In the genomic region with DNA sequence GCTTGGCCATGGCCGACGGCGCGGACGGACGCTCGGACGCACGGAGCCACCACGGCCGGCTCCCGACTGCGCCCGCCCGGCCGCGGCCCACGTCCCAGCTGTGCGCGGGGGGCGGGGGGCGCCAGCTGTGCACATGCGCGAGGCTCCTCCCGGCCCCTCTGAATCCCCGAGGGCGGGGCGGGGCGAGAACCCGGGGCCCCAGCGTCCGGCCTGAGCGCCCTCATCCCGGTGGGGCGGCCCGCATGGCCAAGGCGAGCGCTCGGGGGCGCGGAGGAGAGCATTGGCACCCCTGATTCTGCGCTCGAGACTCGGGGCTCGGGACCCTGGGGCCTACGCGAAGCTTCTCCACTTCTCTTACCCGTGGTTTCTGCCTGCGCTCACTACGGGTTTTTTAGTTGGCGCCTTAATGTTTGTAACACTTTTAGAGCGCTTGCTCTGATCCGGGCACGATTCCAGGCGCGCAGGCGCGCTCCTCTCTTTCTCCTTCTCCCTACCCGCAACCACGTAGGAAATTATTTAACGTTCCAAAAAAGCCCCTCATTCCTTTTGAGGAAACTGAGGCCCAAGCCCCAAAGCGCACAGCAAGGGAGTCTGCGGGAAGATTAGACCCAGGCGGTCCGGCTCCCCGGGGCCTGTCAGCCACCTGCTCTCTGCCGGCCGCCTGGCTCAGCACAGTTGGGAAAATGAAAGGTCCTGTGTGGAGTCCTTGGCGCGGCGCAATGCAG, we compare ENCODE assay signal across 8 cellular contexts. TPM values are rescaled to one million over a fixed set of nuclear protein-coding genes. Genes with fewer than 3 reads are reported as not detected.
DNase-seq lines count a peak whose midpoint lies in the region; ATAC-seq and TF ChIP-seq lines count a peak whose summit lies in the region.

Gene PXDN (minus strand): TSS at position 70 of the 725 bp plus-strand sequence. CDS start 60 bp downstream, at position 10.

- POLR2A ChIA-PET in HEK293 (lab: Yijun Ruan, JAX): no interaction called here

- CTCF ChIA-PET in HEK293 (lab: Yijun Ruan, JAX): no interaction called here

- H3K4me3 Mint-ChIP-seq in natural killer cell treated with Interleukin-12 subunit alpha and Interleukin-12 subunit beta and Interleukin-15 and Interleukin-18, amount 100 ng/mL, for 72 hours: peak within 1 kb of the TSS; percentile 50

- H3K4me1 Mint-ChIP-seq in natural killer cell treated with Interleukin-12 subunit alpha and Interleukin-12 subunit beta and Interleukin-15 and Interleukin-18, amount 100 ng/mL, for 72 hours (ENCODE audit: low read depth in 2 of 2): peaks cover 0 to 5% of the 10 kb centered on the region in 2 donors

- H3K36me3 ChIP-seq in HEK293 (ENCODE audit: control insufficient read depth in 2 of 2, insufficient read depth in 1 of 2, low read length in 2 of 2): peaks cover 0 to 3% of the 10 kb centered on the region in 2 experiments; a peak in 1 of 3 replicates

- no peak for ATAC-seq in natural killer cell treated with Interleukin-12 subunit alpha and Interleukin-12 subunit beta and Interleukin-15 and Interleukin-18, amount 100 ng/mL, for 72 hours
- ATAC-seq in HG03108 (IDR thresholded peaks at IDR 0.05; ENCODE audit: unreplicated experiment): no peak

- H3K27ac ChIP-seq in HEK293 (ENCODE audit: extremely low read depth, low read depth, low read length): peak within 1 kb of the TSS; percentile 56; the same call in 1 of the 2 replicates

- no peaks in the 10 kb centered on the region for H3K9me3 Mint-ChIP-seq in natural killer cell treated with Interleukin-12 subunit alpha and Interleukin-12 subunit beta and Interleukin-15 and Interleukin-18, amount 100 ng/mL, for 72 hours

- H3K9me3 ChIP-seq in HEK293 (ENCODE audit: control insufficient read depth, insufficient read depth, low read depth, low read length): no peaks in the 10 kb centered on the region

- TF ChIP-seq CTCF in HEK293 (tag by site-specific recombination; IDR thresholded peaks at IDR 0.05): no peak

- H3K27me3 Mint-ChIP-seq in natural killer cell treated with Interleukin-12 subunit alpha and Interleukin-12 subunit beta and Interleukin-15 and Interleukin-18, amount 100 ng/mL, for 72 hours: peaks cover 25 to 29% of the 10 kb centered on the region in 2 donors

- DNase-seq in SK-N-DZ (ENCODE audit: low spot score): peak; percentile 34
- peak; percentile 70 for DNase-seq in fibroblast of peridontal ligament (ENCODE audit: extremely low read depth)
- no peak for DNase-seq in natural killer cell treated with Interleukin-12 subunit alpha and Interleukin-12 subunit beta and Interleukin-15 and Interleukin-18, amount 100 ng/mL, for 72 hours (ENCODE audit: low spot score)
- DNase-seq in HUDEP-2 (lab: John Stamatoyannopoulos, UW; ENCODE audit: unreplicated experiment in 76 of 76): no peak
- DNase-seq in stimulated activated CD4-positive, alpha-beta T cell treated with anti-CD3 and anti-CD28 coated beads, Interleukin-15, amount 100 ng/mL, for 24 hours: no peak
- no peak for DNase-seq in central memory CD4-positive, alpha-beta T cell

- H3K4me3 ChIP-seq in HEK293 (ENCODE audit: low read depth, low read length): peak within 1 kb of the TSS; percentile 45

- no peak within 1 kb of the TSS for H3K27ac Mint-ChIP-seq in natural killer cell treated with Interleukin-12 subunit alpha and Interleukin-12 subunit beta and Interleukin-15 and Interleukin-18, amount 100 ng/mL, for 72 hours

- H3K36me3 Mint-ChIP-seq in natural killer cell treated with Interleukin-12 subunit alpha and Interleukin-12 subunit beta and Interleukin-15 and Interleukin-18, amount 100 ng/mL, for 72 hours: no peaks in the 10 kb centered on the region

- H3K4me1 ChIP-seq in HEK293 (ENCODE audit: control insufficient read depth, insufficient read depth, low read length): no peaks in the 10 kb centered on the region

TF ChIP-seq in HEK293, 187 proteins besides CTCF, POLR2A, EP300 and RAD21:
- no peak for TF ChIP-seq ZNF214 (tag by site-specific recombination; IDR thresholded peaks at IDR 0.05; ENCODE audit: borderline replicate concordance)
- no peak for TF ChIP-seq GFI1B (tag by site-specific recombination; IDR thresholded peaks at IDR 0.05)
- no peak for TF ChIP-seq GLI2 (tag by site-specific recombination; IDR thresholded peaks at IDR 0.05; ENCODE audit: borderline replicate concordance, low read depth)
- TF ChIP-seq, protein P1, sequence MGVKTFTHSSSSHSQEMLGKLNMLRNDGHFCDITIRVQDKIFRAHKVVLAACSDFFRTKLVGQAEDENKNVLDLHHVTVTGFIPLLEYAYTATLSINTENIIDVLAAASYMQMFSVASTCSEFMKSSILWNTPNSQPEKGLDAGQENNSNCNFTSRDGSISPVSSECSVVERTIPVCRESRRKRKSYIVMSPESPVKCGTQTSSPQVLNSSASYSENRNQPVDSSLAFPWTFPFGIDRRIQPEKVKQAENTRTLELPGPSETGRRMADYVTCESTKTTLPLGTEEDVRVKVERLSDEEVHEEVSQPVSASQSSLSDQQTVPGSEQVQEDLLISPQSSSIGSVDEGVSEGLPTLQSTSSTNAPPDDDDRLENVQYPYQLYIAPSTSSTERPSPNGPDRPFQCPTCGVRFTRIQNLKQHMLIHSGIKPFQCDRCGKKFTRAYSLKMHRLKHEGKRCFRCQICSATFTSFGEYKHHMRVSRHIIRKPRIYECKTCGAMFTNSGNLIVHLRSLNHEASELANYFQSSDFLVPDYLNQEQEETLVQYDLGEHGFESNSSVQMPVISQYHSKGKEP (tag by site-specific recombination; IDR thresholded peaks at IDR 0.05): no peak

RNA-seq across cellular contexts. Expression of gene PXDN, which starts in this region (rescaled TPM):
- polyA plus RNA-seq in SK-N-DZ (2014; cell fraction: cytosol; rRNA removed): 29.4 and 37.6 TPM in 2 replicates
- polyA plus RNA-seq in SK-N-DZ (2014; cell fraction: nucleus; rRNA removed): 65.5 and 125 TPM in 2 replicates
- total RNA-seq in natural killer cell treated with Interleukin-12 subunit alpha and Interleukin-12 subunit beta and Interleukin-15 and Interleukin-18, amount 100 ng/mL, for 72 hours: 1 to 10 TPM; 3.4 to 3.6 TPM

Comparison
In these comparisons a context has a peak if more than half of its experiments do, and no peak if none do; other contexts are left out.
1. DNase-seq: peak in SK-N-DZ (single experiment) and fibroblast of peridontal ligament (single experiment); none in natural killer cell treated with Interleukin-12 subunit alpha and Interleukin-12 subunit beta and Interleukin-15 and Interleukin-18, amount 100 ng/mL, for 72 hours (single experiment), HUDEP-2 (0 of 76), stimulated activated CD4-positive, alpha-beta T cell treated with anti-CD3 and anti-CD28 coated beads, Interleukin-15, amount 100 ng/mL, for 24 hours (single experiment) and central memory CD4-positive, alpha-beta T cell (single experiment).